Comparison of ENCODE assay signal across 8 cellular contexts in the genomic region with DNA sequence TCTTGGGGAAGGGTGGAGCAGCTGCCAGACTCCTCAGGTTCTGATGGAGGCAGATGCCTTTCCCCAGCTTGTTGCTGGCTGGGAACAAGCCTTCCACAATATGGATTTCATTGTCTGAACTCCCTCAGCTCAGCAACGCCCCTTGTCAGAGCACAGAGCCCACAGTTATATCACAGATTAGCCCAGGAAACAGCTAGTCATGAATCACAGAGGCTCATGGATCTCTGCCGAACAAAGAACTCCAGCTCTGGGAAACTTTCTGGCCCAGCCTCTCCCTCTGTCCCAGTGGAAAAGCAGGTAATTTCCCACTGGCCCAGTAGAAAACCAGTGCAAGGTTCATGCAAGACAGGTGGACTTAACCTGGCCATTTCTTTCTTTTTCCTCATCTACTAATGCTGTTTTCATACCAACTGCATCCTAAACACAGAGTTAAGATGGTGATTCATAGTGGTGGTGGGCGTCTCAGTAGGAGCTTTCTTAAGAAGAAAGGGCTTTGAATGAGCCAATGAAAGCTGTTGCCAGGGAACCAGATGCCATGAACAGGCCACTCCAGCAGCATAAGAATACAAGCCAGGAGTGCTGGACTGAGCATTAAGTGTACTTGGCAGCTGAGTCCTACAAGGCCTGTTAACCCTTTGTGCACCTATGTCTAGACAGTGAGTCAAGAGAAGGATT. TPM values are rescaled to one million over a fixed set of nuclear protein-coding genes. Genes with fewer than 3 reads are reported as not detected.
DNase-seq lines count a peak whose midpoint lies in the region; ATAC-seq and TF ChIP-seq lines count a peak whose summit lies in the region.

No MANE protein-coding gene starts in this region.

- ATAC-seq in PC-3 (peak; percentile 76), foreskin keratinocyte (peak; percentile 75), psoas muscle (peak; percentile 48 to 90 (median 72)), GM18858 (IDR thresholded peaks at IDR 0.05; ENCODE audit: unreplicated experiment) (no peak)

- H3F3A ChIP-seq in GM23248 (ENCODE audit: insufficient read depth) (peaks cover 28% of the 10 kb centered on the region), PC-3 (ENCODE audit: low read length, unreplicated experiment) (no peaks in the 10 kb centered on the region)

- no peaks in the 10 kb centered on the region for H3K9me2 ChIP-seq in GM23248 (ENCODE audit: insufficient read depth)
- H3K9me2 ChIP-seq in PC-3 (replicated peaks; ENCODE audit: low read length): no peaks in the 10 kb centered on the region

- H3K27ac ChIP-seq in GM23248 (peak overlapping the region; percentile 79), PC-3 (ENCODE audit: low read length) (peak overlapping the region; percentile 25), foreskin keratinocyte (no peak overlapping the region), psoas muscle (no peak overlapping the region)

- H3K4me3 ChIP-seq in GM23248 (peak overlapping the region; percentile 24), PC-3 (ENCODE audit: low read length) (no peak overlapping the region), psoas muscle (no peak overlapping the region)

- H3K9me3 ChIP-seq in GM23248 (ENCODE audit: low read depth): no peaks in the 10 kb centered on the region
- H3K9me3 ChIP-seq in PC-3 (ENCODE audit: low read length): no peaks in the 10 kb centered on the region
- no peaks in the 10 kb centered on the region for H3K9me3 ChIP-seq in psoas muscle

- in situ Hi-C loops in GM23248 (cut with MboI): no loop called here

- peak overlapping the region; percentile 37; the same call in 1 of the 2 replicates for H3K9ac ChIP-seq in GM23248
- no peak overlapping the region for H3K9ac ChIP-seq in PC-3 (ENCODE audit: low read length)

- H3K4me2 ChIP-seq in GM23248 (ENCODE audit: unreplicated experiment): peak overlapping the region; percentile 71
- H3K4me2 ChIP-seq in PC-3 (ENCODE audit: low read length): peak overlapping the region; percentile 36

- H2AFZ ChIP-seq in GM23248 (peak overlapping the region; percentile 57), PC-3 (ENCODE audit: low read length) (peak overlapping the region; percentile 59)

- BruUV-seq in PC-3 (replicated peaks; lab: Mats Ljungman, UMichigan): no TSS peak

- H3K79me2 ChIP-seq in GM23248 (ENCODE audit: insufficient read depth) (no peaks in the 10 kb centered on the region), PC-3 (ENCODE audit: low read length) (no peaks in the 10 kb centered on the region)

- peak; percentile 92 for DNase-seq in GM23248
- DNase-seq in PC-3: peak; percentile 60
- DNase-seq in foreskin keratinocyte: peak in 1 of 2 donors; percentile 23
- DNase-seq in psoas muscle: no peak
- no peak for DNase-seq in mucosa of gallbladder (ENCODE audit: low spot score)
- no peak for DNase-seq in SK-N-DZ (ENCODE audit: low spot score)
- no peak for DNase-seq in NK-92 (lab: John Stamatoyannopoulos, UW; ENCODE audit: unreplicated experiment)

- H3K36me3 ChIP-seq in GM23248 (ENCODE audit: low read depth) (no peaks in the 10 kb centered on the region), PC-3 (ENCODE audit: low read depth, low read length) (no peaks in the 10 kb centered on the region), psoas muscle (ENCODE audit: insufficient read depth in 1 of 2, low read depth in 1 of 2) (no peaks in the 10 kb centered on the region)

- no peaks in the 10 kb centered on the region for H3K27me3 ChIP-seq in GM23248 (replicated peaks; ENCODE audit: insufficient read depth)
- no peaks in the 10 kb centered on the region for H3K27me3 ChIP-seq in PC-3 (ENCODE audit: low read length)
- peaks cover 1% of the 10 kb centered on the region for H3K27me3 ChIP-seq in foreskin keratinocyte
- H3K27me3 ChIP-seq in psoas muscle (ENCODE audit: insufficient read depth in 3 of 3, low read length in 2 of 3): no peaks in the 10 kb centered on the region

- intact Hi-C loops in PC-3 (cut with micrococcal nuclease): no loop called here
- intact Hi-C loops in psoas muscle (cut with DNase I): no loop called here

- H4K20me1 ChIP-seq in GM23248 (ENCODE audit: insufficient read depth) (no peaks in the 10 kb centered on the region), PC-3 (ENCODE audit: low read length) (no peaks in the 10 kb centered on the region)

- CTCF ChIA-PET in PC-3 (lab: Charles Lee): interaction anchor here (0.5 kb wide), 1 partner anchor 244 kb away, joined by 3 read pairs; no protein-coding TSS in a partner anchor

- TF ChIP-seq CTCF in PC-3 (conservative IDR thresholded peaks at IDR 0.05; ENCODE audit: low read depth, low read length) (no peak), foreskin keratinocyte (conservative IDR thresholded peaks at IDR 0.05) (no peak), psoas muscle (IDR thresholded peaks at IDR 0.05) (no peak)

- POLR2A ChIA-PET in PC-3 (lab: Charles Lee; ENCODE audit: unreplicated experiment): no interaction called here

- peaks cover 17% of the 10 kb centered on the region for H3K4me1 ChIP-seq in GM23248 (ENCODE audit: insufficient read depth)
- peaks cover 11% of the 10 kb centered on the region for H3K4me1 ChIP-seq in PC-3 (ENCODE audit: insufficient read depth, low read length)
- no peaks in the 10 kb centered on the region for H3K4me1 ChIP-seq in foreskin keratinocyte
- H3K4me1 ChIP-seq in psoas muscle: peaks cover 21% of the 10 kb centered on the region

- 0 to 6% methylated on average over 3 of the region's 3 CpGs for WGBS in GM23248 (ENCODE audit: low coverage in 1 of 2, low lambda C conversion rate in 2 of 2, missing lambda C conversion rate in 2 of 2), 2 experiments
- WGBS in psoas muscle, 3 donors: 26 to 31% (median 30%) methylated on average over 3 of the region's 3 CpGs

RNA-seq across cellular contexts. Expression of gene KIAA2012, which starts 8.7 kb away (rescaled TPM):
- not detected in 2 replicates for total RNA-seq in GM23248 (2014; rRNA removed; shearing (Covaris generic))
- 0.13 and 0.18 TPM in 2 replicates for polyA plus RNA-seq in GM23248 (2016; fragmentation: Nextera tagmentation; extraction: Ambion mirVana)
- not detected in 2 replicates for total RNA-seq in PC-3 (2014; rRNA removed)
- total RNA-seq in foreskin keratinocyte: not detected in 2 replicates
- not detected in 2 replicates for polyA plus RNA-seq in foreskin keratinocyte
- total RNA-seq in psoas muscle: under 1 TPM in 1 of 4 donors, not detected in 3; 0.06 TPM
- polyA plus RNA-seq in psoas muscle: under 1 TPM in 1 of 3 donors, not detected in 2; 0.03 TPM
- total RNA-seq in mucosa of gallbladder: not detected
- polyA plus RNA-seq in SK-N-DZ (2014; cell fraction: cytosol; rRNA removed): not detected in 2 replicates
- polyA plus RNA-seq in SK-N-DZ (2014; cell fraction: nucleus; rRNA removed): not detected in 2 replicates

RNA-seq across cellular contexts. Expression of gene FZD7, which starts 30.7 kb away (rescaled TPM):
- 53.7 and 56.4 TPM in 2 replicates for total RNA-seq in GM23248 (2014; rRNA removed; shearing (Covaris generic))
- polyA plus RNA-seq in GM23248 (2016; fragmentation: Nextera tagmentation; extraction: Ambion mirVana): 19.3 and 19.4 TPM in 2 replicates
- total RNA-seq in PC-3 (2014; rRNA removed): 4.8 and 5.5 TPM in 2 replicates
- total RNA-seq in foreskin keratinocyte: 2.5 TPM in 2 replicates
- 1.2 and 1.3 TPM in 2 replicates for polyA plus RNA-seq in foreskin keratinocyte
- total RNA-seq in psoas muscle: 10 to 100 TPM in 2 of 4 donors, 1 to 10 TPM in 2; 4.1 to 32.1 (median 9.9) TPM
- 10 to 100 TPM in 1 of 3 donors, 1 to 10 TPM in 2; 1.8 to 14.4 (median 3.7) TPM for polyA plus RNA-seq in psoas muscle
- total RNA-seq in mucosa of gallbladder: 10.4 TPM
- 0.12 TPM in 1 of 2 replicates, not detected in the other for polyA plus RNA-seq in SK-N-DZ (2014; cell fraction: cytosol; rRNA removed)
- 0.16 and 0.24 TPM in 2 replicates for polyA plus RNA-seq in SK-N-DZ (2014; cell fraction: nucleus; rRNA removed)

Comparison
In these comparisons a context has a peak if more than half of its experiments do, and no peak if none do; other contexts are left out.
1. DNase-seq: peak in GM23248 (single experiment) and PC-3 (single experiment); none in psoas muscle (0 of 2), mucosa of gallbladder (single experiment), SK-N-DZ (single experiment) and NK-92 (single experiment).
2. H3K27ac ChIP-seq: peak in GM23248 (single experiment) and PC-3 (single experiment); none in foreskin keratinocyte (single experiment) and psoas muscle (single experiment).